ENCODE assay signal across 29 cellular contexts in genomic region chrX:97666890-97667289, GRCh38.
"Had no signal": no experiment of that assay in that cellular context is flagged by ENCODE, and none has a peak within 500 bp of the region (broad histone marks: within the 10 kb centered on the region; RNA-seq: fewer than 3 reads in every experiment).

No MANE protein-coding gene starts in this region.

- H3K9me3 ChIP-seq: neutrophil, psoas muscle, spleen, suprapubic skin, testis, tibial artery, transverse colon, upper lobe of right lung, uterus had no signal

- H3K27me3 ChIP-seq: neutrophil, suprapubic skin, testis, tibial artery, transverse colon, upper lobe of right lung, uterus had no signal

- H3K36me3 ChIP-seq: neutrophil, spleen, suprapubic skin, tibial artery, transverse colon, upper lobe of right lung, uterus had no signal

- H3K4me3 ChIP-seq: psoas muscle, skin epidermis, smooth muscle cell, spleen, suprapubic skin, testis, tibial artery, transverse colon, upper lobe of right lung, uterus had no signal

- H2AFZ ChIP-seq: parathyroid adenoma had no signal

- DNase-seq: naive thymus-derived CD8-positive, alpha-beta T cell; nephron progenitor cell; nucleus accumbens; posterior cingulate gyrus; psoas muscle; right cardiac atrium; spleen; stimulated activated CD4-positive, alpha-beta T cell treated with anti-CD3 and anti-CD28 coated beads, Interleukin-12 subunit alpha, Interleukin-12 subunit beta, amount 100 ng/mL, for 4 hours; stimulated activated CD4-positive, alpha-beta T cell treated with anti-CD3 and anti-CD28 coated beads, Interleukin-1b, Interleukin-23, amount 100 ng/mL, for 48 hours; stimulated activated CD4-positive, alpha-beta T cell treated with anti-CD3 and anti-CD28 coated beads, Interleukin-4, amount 100 ng/mL, for 1 hour; stimulated activated CD4-positive, alpha-beta T cell treated with anti-CD3 and anti-CD28 coated beads, Interleukin-4, amount 100 ng/mL, for 4 hours; stimulated activated CD8-positive, alpha-beta memory T cell treated with anti-CD3 and anti-CD28 coated beads, Interleukin-4, amount 100 ng/mL, for 48 hours; stimulated activated naive CD4-positive, alpha-beta T cell; stimulated activated naive CD8-positive, alpha-beta T cell treated with anti-CD3 and anti-CD28 coated beads, Interleukin-15, amount 100 ng/mL, for 72 hours; stimulated activated naive CD8-positive, alpha-beta T cell treated with anti-CD3 and anti-CD28 coated beads, Interleukin-15, Interleukin-2, amounts not matched to agents 100 U/mL and 50 U/mL, for 24 hours; substantia nigra; testis; tibial artery; transverse colon; upper lobe of right lung; uterus had no signal

- H3K79me2 ChIP-seq: parathyroid adenoma had no signal

- H3K4me1 ChIP-seq: parathyroid adenoma, psoas muscle, spleen, suprapubic skin, testis, tibial artery, upper lobe of right lung, uterus had no signal

- ATAC-seq: naive thymus-derived CD8-positive, alpha-beta T cell; natural killer cell treated with Interleukin-12 subunit alpha and Interleukin-12 subunit beta and Interleukin-15 and Interleukin-18, amount 100 ng/mL, for 72 hours; psoas muscle; right cardiac atrium; sciatic nerve; stimulated activated memory B cell treated with anti-CD40 and anti-IgM and Interleukin-4, amounts not matched to agents 10 μg/mL and 1 μg/mL and 100 μg/mL, for 72 hours; stimulated activated naive CD8-positive, alpha-beta T cell treated with anti-CD3 and anti-CD28 coated beads, Interleukin-15, amount 100 ng/mL, for 72 hours; stimulated activated naive CD8-positive, alpha-beta T cell treated with anti-CD3 and anti-CD28 coated beads, Interleukin-15, Interleukin-2, amounts not matched to agents 100 U/mL and 50 U/mL, for 24 hours; upper lobe of right lung had no signal

- H3K27ac ChIP-seq: neutrophil, parathyroid adenoma, psoas muscle, skin epidermis, spleen, suprapubic skin, testis, tibial artery, transverse colon, upper lobe of right lung, uterus had no signal

- H3K4me2 ChIP-seq: smooth muscle cell had no signal

- H3K9ac ChIP-seq: parathyroid adenoma had no signal
